Comparison of ENCODE assay signal across 19 cellular contexts in genomic region chr12:18246057-18246456, GRCh38. TPM values are rescaled to one million over a fixed set of nuclear protein-coding genes. Genes with fewer than 3 reads are reported as not detected.
A peak's percentile ranks its signal among the peaks of the same experiment; 100 is the strongest.
DNase-seq lines count a peak whose midpoint lies in the region; ATAC-seq and TF ChIP-seq lines count a peak whose summit lies in the region.
"Had no signal": no experiment of that assay in that cellular context is flagged by ENCODE, and none has a peak within 500 bp of the region (broad histone marks: within the 10 kb centered on the region; RNA-seq: fewer than 3 reads in every experiment).

No MANE protein-coding gene starts in this region.

- no peak overlapping the region for H3K18ac ChIP-seq in mesendoderm (ENCODE audit: low read length)

- no peaks in the 10 kb centered on the region for H3K27me3 ChIP-seq in mesendoderm (ENCODE audit: insufficient read depth, low read length, poor library complexity)

- DNase-seq in AG10803 (ENCODE audit: low read depth) (no peak), HFF-Myc (ENCODE audit: extremely low read depth, low read depth) (no peak), chondrocyte (ENCODE audit: low spot score) (no peak), mesendoderm (peak; percentile 21), NCI-H82 (lab: John Stamatoyannopoulos, UW) (no peak), SK-N-DZ (ENCODE audit: low spot score) (no peak)
- DNase-seq: activated CD8-positive, alpha-beta T cell treated with anti-CD3 and anti-CD28 coated beads, Interleukin-2, amount 10 ng/mL, durations not matched to agents 7 days and 5 days; C1 segment of cervical spinal cord; left ventricle myocardium superior; naive B cell; NCI-H1694; NCI-H510A; PC-9; stimulated activated CD4-positive, alpha-beta T cell treated with anti-CD3 and anti-CD28 coated beads, Interleukin-15, amount 100 ng/mL, for 24 hours had no signal

- no peaks in the 10 kb centered on the region for H3K36me3 ChIP-seq in mesendoderm (ENCODE audit: control insufficient read depth, insufficient read depth, low read length)

- ATAC-seq in HG02973 (IDR thresholded peaks at IDR 0.05; ENCODE audit: unreplicated experiment) (no peak), HG03520 (IDR thresholded peaks at IDR 0.05; ENCODE audit: unreplicated experiment) (no peak)
- ATAC-seq: activated CD8-positive, alpha-beta T cell treated with anti-CD3 and anti-CD28 coated beads, Interleukin-2, amount 10 ng/mL, durations not matched to agents 7 days and 5 days; left ventricle myocardium superior had no signal

- TF ChIP-seq CTCF in AG10803 (conservative IDR thresholded peaks at IDR 0.05; ENCODE audit: low read length) (peak; percentile 43), HFF-Myc (IDR thresholded peaks at IDR 0.05; ENCODE audit: low read depth, low read length, missing control alignments) (peak; percentile 19), chondrocyte (IDR thresholded peaks at IDR 0.05) (peak; percentile 36)

- no peak overlapping the region for H3K9ac ChIP-seq in mesendoderm (ENCODE audit: low read length)

- no peak overlapping the region for H2BK15ac ChIP-seq in mesendoderm (replicated peaks; ENCODE audit: low read depth)

- H3K27me3 Mint-ChIP-seq in chondrocyte (ENCODE audit: low read depth): peaks cover 2% of the 10 kb centered on the region
- H3K27me3 Mint-ChIP-seq: dendritic cell treated with granulocyte-macrophage colony-stimulating factor and Interleukin-4, amounts not matched to agents 40 ng/mL and 50 ng/mL, for 4 days; naive B cell had no signal

- no peak overlapping the region for H3K4ac ChIP-seq in mesendoderm (ENCODE audit: low read depth, low read length)

- no peaks in the 10 kb centered on the region for H3K79me1 ChIP-seq in mesendoderm (ENCODE audit: low read length)

- WGBS in mesendoderm (ENCODE audit: extremely low coverage, insufficient coverage, low lambda C conversion rate): no CpG with 5 or more reads among the region's 1 CpG

- H4K5ac ChIP-seq in mesendoderm (ENCODE audit: low read length): no peak overlapping the region

- H3K4me3 ChIP-seq in AG10803 (ENCODE audit: low read length) (no peak overlapping the region), HFF-Myc (replicated peaks; ENCODE audit: low read depth, low read length) (no peak overlapping the region), mesendoderm (ENCODE audit: low read length) (no peak overlapping the region)
- H3K4me3 ChIP-seq: PC-9 had no signal

- no peak overlapping the region for H2AK5ac ChIP-seq in mesendoderm (ENCODE audit: low read length)

- H3K9me3 Mint-ChIP-seq in chondrocyte (ENCODE audit: low read depth): no peaks in the 10 kb centered on the region
- H3K9me3 Mint-ChIP-seq: dendritic cell treated with granulocyte-macrophage colony-stimulating factor and Interleukin-4, amounts not matched to agents 40 ng/mL and 50 ng/mL, for 4 days; naive B cell had no signal

- no peak overlapping the region for H3K27ac ChIP-seq in mesendoderm (ENCODE audit: low read depth, low read length)
- H3K27ac ChIP-seq: PC-9 had no signal

- H3K4me1 Mint-ChIP-seq in chondrocyte (ENCODE audit: low read depth): no peaks in the 10 kb centered on the region
- H3K4me1 Mint-ChIP-seq: naive B cell had no signal

- no peak overlapping the region for H3K23ac ChIP-seq in mesendoderm (ENCODE audit: low read length)

- no peak overlapping the region for H2BK120ac ChIP-seq in mesendoderm (ENCODE audit: low read depth, low read length)

- H4K8ac ChIP-seq in mesendoderm (ENCODE audit: low read depth, low read length): no peak overlapping the region

- no peaks in the 10 kb centered on the region for H3K4me1 ChIP-seq in mesendoderm (ENCODE audit: control insufficient read depth, low read depth, low read length)

- no peaks in the 10 kb centered on the region for H3K79me2 ChIP-seq in mesendoderm (ENCODE audit: control insufficient read depth, insufficient read depth, low read length)

- H3K27ac Mint-ChIP-seq in chondrocyte (ENCODE audit: unreplicated experiment): no peak overlapping the region
- H3K27ac Mint-ChIP-seq: activated CD8-positive, alpha-beta T cell treated with anti-CD3 and anti-CD28 coated beads, Interleukin-2, amount 10 ng/mL, durations not matched to agents 7 days and 5 days; dendritic cell treated with granulocyte-macrophage colony-stimulating factor and Interleukin-4, amounts not matched to agents 40 ng/mL and 50 ng/mL, for 4 days; naive B cell had no signal

- no peak overlapping the region for H3K56ac ChIP-seq in mesendoderm (ENCODE audit: low read length)

- H2BK5ac ChIP-seq in mesendoderm (ENCODE audit: low read length): no peak overlapping the region

- no peak overlapping the region for H3K4me3 Mint-ChIP-seq in chondrocyte (ENCODE audit: unreplicated experiment)
- H3K4me3 Mint-ChIP-seq: activated CD8-positive, alpha-beta T cell treated with anti-CD3 and anti-CD28 coated beads, Interleukin-2, amount 10 ng/mL, durations not matched to agents 7 days and 5 days; dendritic cell treated with granulocyte-macrophage colony-stimulating factor and Interleukin-4, amounts not matched to agents 40 ng/mL and 50 ng/mL, for 4 days; naive B cell had no signal

- H3K4me2 ChIP-seq in mesendoderm (ENCODE audit: low read length): no peak overlapping the region
- H3K4me2 ChIP-seq: PC-9 had no signal

- no peaks in the 10 kb centered on the region for H3K36me3 Mint-ChIP-seq in chondrocyte (ENCODE audit: low read depth)
- H3K36me3 Mint-ChIP-seq: naive B cell had no signal

RNA-seq across cellular contexts. Expression of gene PIK3C2G, which starts 15.3 kb away (rescaled TPM):
- not detected in 3 replicates for total RNA-seq in chondrocyte
- not detected for polyA plus RNA-seq in mesendoderm (2013, experiment 1 of 2)
- polyA plus RNA-seq in mesendoderm (2013, experiment 2 of 2): not detected
- polyA plus RNA-seq in SK-N-DZ (2014; cell fraction: cytosol; rRNA removed): not detected in 2 replicates
- not detected in 2 replicates for polyA plus RNA-seq in SK-N-DZ (2014; cell fraction: nucleus; rRNA removed)
- total RNA-seq: activated CD8-positive, alpha-beta T cell treated with anti-CD3 and anti-CD28 coated beads, Interleukin-2, amount 10 ng/mL, durations not matched to agents 7 days and 5 days; HT-29; left ventricle myocardium superior; pulmonary artery endothelial cell had no signal
